In genomic region chr22:50293441-50294318, GRCh38 we compare ENCODE assay signal across 1 cellular context.
TF ChIP-seq lines count a peak whose summit lies in the region.

No MANE protein-coding gene starts in this region.

TF ChIP-seq in HepG2, 621 proteins besides CTCF, POLR2A, EP300 and RAD21 (continued from another document and continues in another):
- TF ChIP-seq ZNF280B (CRISPR knock-in tag; IDR thresholded peaks at IDR 0.05; ENCODE audit: borderline replicate concordance), result no peak
- TF ChIP-seq PAX8 (CRISPR knock-in tag; IDR thresholded peaks at IDR 0.05; ENCODE audit: borderline replicate concordance), result peak; percentile 39
- no peak for TF ChIP-seq AHR (CRISPR knock-in tag; IDR thresholded peaks at IDR 0.05)
- TF ChIP-seq THAP11 (CRISPR knock-in tag; IDR thresholded peaks at IDR 0.05), result no peak
- TF ChIP-seq NR2C2 (CRISPR knock-in tag; IDR thresholded peaks at IDR 0.05; ENCODE audit: borderline replicate concordance), result peak; percentile 65
- peak; percentile 54; the same call in 1 of the 2 replicates for TF ChIP-seq ZNF430 (CRISPR knock-in tag; IDR thresholded peaks at IDR 0.05)
- no peak for TF ChIP-seq ZNF7 (CRISPR knock-in tag; IDR thresholded peaks at IDR 0.05)
- 0 out of 2 replicates have a peak, but pooled peaks have one; percentile 72 for TF ChIP-seq ZNF724P (CRISPR knock-in tag; IDR thresholded peaks at IDR 0.05; ENCODE audit: borderline replicate concordance)
- TF ChIP-seq HCFC1 (IDR thresholded peaks at IDR 0.05; ENCODE audit: low read depth, low read length), result no peak
- peak; percentile 70 for TF ChIP-seq KMT2B (CRISPR knock-in tag; IDR thresholded peaks at IDR 0.05)
- peak; percentile 86 for TF ChIP-seq ZBED4 (CRISPR knock-in tag; IDR thresholded peaks at IDR 0.05; ENCODE audit: borderline replicate concordance)
- peak; percentile 81; the same call in 1 of the 2 replicates for TF ChIP-seq TFDP1 (CRISPR knock-in tag; IDR thresholded peaks at IDR 0.05; ENCODE audit: borderline replicate concordance)
- TF ChIP-seq CSRNP1 (CRISPR knock-in tag; IDR thresholded peaks at IDR 0.05), result peak; percentile 86; the same call in 1 of the 2 replicates
- TF ChIP-seq PHF20 (CRISPR knock-in tag; IDR thresholded peaks at IDR 0.05), result peak; percentile 77
- TF ChIP-seq ZNF703 (CRISPR knock-in tag; IDR thresholded peaks at IDR 0.05; ENCODE audit: borderline replicate concordance), result no peak
- no peak for TF ChIP-seq RORA (CRISPR knock-in tag; IDR thresholded peaks at IDR 0.05)
- TF ChIP-seq ZSCAN25 (CRISPR knock-in tag; IDR thresholded peaks at IDR 0.05), result peak; percentile 61
- TF ChIP-seq, protein P1, sequence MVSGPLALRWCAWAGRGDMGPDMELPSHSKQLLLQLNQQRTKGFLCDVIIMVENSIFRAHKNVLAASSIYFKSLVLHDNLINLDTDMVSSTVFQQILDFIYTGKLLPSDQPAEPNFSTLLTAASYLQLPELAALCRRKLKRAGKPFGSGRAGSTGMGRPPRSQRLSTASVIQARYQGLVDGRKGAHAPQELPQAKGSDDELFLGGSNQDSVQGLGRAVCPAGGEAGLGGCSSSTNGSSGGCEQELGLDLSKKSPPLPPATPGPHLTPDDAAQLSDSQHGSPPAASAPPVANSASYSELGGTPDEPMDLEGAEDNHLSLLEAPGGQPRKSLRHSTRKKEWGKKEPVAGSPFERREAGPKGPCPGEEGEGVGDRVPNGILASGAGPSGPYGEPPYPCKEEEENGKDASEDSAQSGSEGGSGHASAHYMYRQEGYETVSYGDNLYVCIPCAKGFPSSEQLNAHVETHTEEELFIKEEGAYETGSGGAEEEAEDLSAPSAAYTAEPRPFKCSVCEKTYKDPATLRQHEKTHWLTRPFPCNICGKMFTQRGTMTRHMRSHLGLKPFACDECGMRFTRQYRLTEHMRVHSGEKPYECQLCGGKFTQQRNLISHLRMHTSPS (CRISPR knock-in tag; IDR thresholded peaks at IDR 0.05; ENCODE audit: low read depth), result peak; percentile 99
- TF ChIP-seq KIAA2018 (CRISPR knock-in tag; IDR thresholded peaks at IDR 0.05; ENCODE audit: borderline replicate concordance), result no peak
- TF ChIP-seq RNF2 (conservative IDR thresholded peaks at IDR 0.05; ENCODE audit: low read depth), result no peak
- TF ChIP-seq FOXC1 (CRISPR knock-in tag; IDR thresholded peaks at IDR 0.05; ENCODE audit: borderline replicate concordance), result peak; percentile 48; the same call in 1 of the 2 replicates
- 0 out of 2 replicates have a peak, but pooled peaks have one; percentile 31 for TF ChIP-seq CC2D1A (CRISPR knock-in tag; IDR thresholded peaks at IDR 0.05)
- TF ChIP-seq BCLAF1 (IDR thresholded peaks at IDR 0.05), result no peak
- no peak for TF ChIP-seq ZIK1 (CRISPR knock-in tag; IDR thresholded peaks at IDR 0.05; ENCODE audit: borderline replicate concordance, low read depth)
- TF ChIP-seq MAFG (CRISPR knock-in tag; IDR thresholded peaks at IDR 0.05), result no peak; the same call in 1 of the 2 replicates
- no peak for TF ChIP-seq TSC22D2 (CRISPR knock-in tag; IDR thresholded peaks at IDR 0.05; ENCODE audit: borderline replicate concordance)
- no peak for TF ChIP-seq ZNF619 (CRISPR knock-in tag; IDR thresholded peaks at IDR 0.05)
- no peak for TF ChIP-seq EHMT2 (IDR thresholded peaks at IDR 0.05; ENCODE audit: borderline replicate concordance, low read depth, low read length)
- TF ChIP-seq TCF7 (IDR thresholded peaks at IDR 0.05; ENCODE audit: low read depth), result no peak
- TF ChIP-seq HOXA7 (CRISPR knock-in tag; IDR thresholded peaks at IDR 0.05), result no peak
- peak; percentile 46; the same call in 1 of the 2 replicates for TF ChIP-seq ZBTB46 (CRISPR knock-in tag; IDR thresholded peaks at IDR 0.05; ENCODE audit: borderline replicate concordance)
- no peak; the same call in 1 of the 2 replicates for TF ChIP-seq DRAP1 (CRISPR knock-in tag; IDR thresholded peaks at IDR 0.05)
- no peak for TF ChIP-seq SIX1 (CRISPR knock-in tag; IDR thresholded peaks at IDR 0.05; ENCODE audit: borderline replicate concordance)
